ENCODE assay signal across 32 cellular contexts in the genomic region with DNA sequence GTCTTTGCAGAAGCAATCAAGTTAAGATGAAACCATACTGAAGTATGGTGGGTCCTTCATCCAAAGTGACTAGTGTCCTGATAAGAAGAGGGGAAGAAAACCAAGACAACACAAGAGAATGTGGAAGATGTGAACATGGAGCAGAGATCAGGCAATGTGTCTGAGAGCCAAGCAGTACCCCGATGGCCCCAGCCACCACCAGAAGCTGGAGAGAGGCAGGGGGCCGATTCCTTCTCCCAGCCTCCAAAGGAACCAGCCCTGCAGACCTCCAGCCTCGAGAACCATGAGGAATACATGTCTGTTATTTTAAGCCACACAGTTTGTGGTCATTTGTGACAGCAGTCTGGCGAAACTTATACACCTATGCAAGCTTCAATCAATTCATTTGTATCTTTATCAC.
"Had no signal": no experiment of that assay in that cellular context is flagged by ENCODE, and none has a peak within 500 bp of the region (broad histone marks: within the 10 kb centered on the region; RNA-seq: fewer than 3 reads in every experiment).

No MANE protein-coding gene starts in this region.

- H3K36me3 ChIP-seq: adrenal gland, colonic mucosa, esophagus squamous epithelium, gastroesophageal sphincter had no signal

- DNase-seq: activated CD4-positive, alpha-beta T cell treated with anti-CD3 and anti-CD28 coated beads for 4 hours; activated CD4-positive, alpha-beta T cell treated with anti-CD3 and anti-CD28 coated beads, Interleukin-2, amount 10 ng/mL, durations not matched to agents 7 days and 5 days; activated CD4-positive, alpha-beta T cell treated with anti-CD3 and anti-CD28 coated beads, Interleukin-2, amount 50 U/mL, for 4 hours; activated CD4-positive, CD25-positive, alpha-beta regulatory T cell; activated CD4-positive, CD25-positive, alpha-beta regulatory T cell treated with anti-CD3 and anti-CD28 coated beads, Interleukin-2, amount 50 U/mL, for 72 hours; activated CD8-positive, alpha-beta memory T cell treated with anti-CD3 and anti-CD28 coated beads for 24 hours; activated CD8-positive, alpha-beta T cell treated with anti-CD3 and anti-CD28 coated beads for 36 hours; activated effector memory CD4-positive, alpha-beta T cell treated with Interleukin-2 at 50 U/mL for 16 hours; activated gamma-delta T cell treated with Interleukin-2 at 50 U/mL for 16 hours; activated naive CD4-positive, alpha-beta T cell treated with Interleukin-2 at 50 U/mL for 16 hours; activated naive CD8-positive, alpha-beta T cell treated with anti-CD3 and anti-CD28 coated beads, Interleukin-2, amount 50 U/mL, for 24 hours; activated T-cell treated with anti-CD3 and anti-CD28 coated beads, Interleukin-2, amount 50 U/mL, for 4 hours; adrenal gland; amygdala; aorta; body of pancreas; central memory CD4-positive, alpha-beta T cell; cerebellar nuclear complex; colonic mucosa; effector CD8-positive, alpha-beta T cell; esophagus squamous epithelium; foreskin melanocyte; head of caudate nucleus; T-helper 1 cell; T-helper 17 cell; T1000 had no signal

- H3K9me3 ChIP-seq: adrenal gland, body of pancreas, colonic mucosa, esophagus squamous epithelium, gastroesophageal sphincter had no signal

- H3K4me1 ChIP-seq: body of pancreas, colonic mucosa, esophagus squamous epithelium, gastroesophageal sphincter had no signal

- H3K9me3 Mint-ChIP-seq: activated CD4-positive, alpha-beta T cell treated with anti-CD3 and anti-CD28 coated beads, Interleukin-2, amount 10 ng/mL, durations not matched to agents 7 days and 5 days; activated CD8-positive, alpha-beta T cell treated with anti-CD3 and anti-CD28 coated beads for 36 hours; activated naive CD4-positive, alpha-beta T cell treated with anti-CD3 and anti-CD28 coated beads, Interleukin-2, amount 50 U/mL, for 24 hours; activated naive CD8-positive, alpha-beta T cell treated with anti-CD3 and anti-CD28 coated beads, Interleukin-2, amount 50 U/mL, for 24 hours; activated T-cell treated with anti-CD3 and anti-CD28 coated beads, Interleukin-2, amount 50 U/mL, for 4 hours; activated T-helper 17 cell treated with anti-CD3 and anti-CD28 coated beads, Interleukin-2, amount 50 U/mL, for 72 hours; T-helper 2 cell treated with Interferon-gamma antibody and Interleukin-4, amounts not matched to agents 5 μg/mL and 100 μg/mL, for 36 hours had no signal

- ATAC-seq: activated CD8-positive, alpha-beta T cell treated with anti-CD3 and anti-CD28 coated beads for 36 hours; activated naive CD8-positive, alpha-beta T cell treated with anti-CD3 and anti-CD28 coated beads, Interleukin-2, amount 50 U/mL, for 24 hours; activated T-cell treated with anti-CD3 and anti-CD28 coated beads, Interleukin-2, amount 50 U/mL, for 4 hours; activated T-helper 17 cell treated with anti-CD3 and anti-CD28 coated beads, Interleukin-2, amount 50 U/mL, for 72 hours; body of pancreas; gastroesophageal sphincter; T-helper 17 cell had no signal

- H3K27ac Mint-ChIP-seq: activated CD4-positive, alpha-beta T cell treated with anti-CD3 and anti-CD28 coated beads, Interleukin-2, amount 10 ng/mL, durations not matched to agents 7 days and 5 days; activated CD8-positive, alpha-beta T cell treated with anti-CD3 and anti-CD28 coated beads for 36 hours; activated naive CD4-positive, alpha-beta T cell treated with anti-CD3 and anti-CD28 coated beads, Interleukin-2, amount 50 U/mL, for 24 hours; activated naive CD8-positive, alpha-beta T cell treated with anti-CD3 and anti-CD28 coated beads, Interleukin-2, amount 50 U/mL, for 24 hours; activated T-helper 17 cell treated with anti-CD3 and anti-CD28 coated beads, Interleukin-2, amount 50 U/mL, for 72 hours; T-helper 17 cell; T-helper 2 cell treated with Interferon-gamma antibody and Interleukin-4, amounts not matched to agents 5 μg/mL and 100 μg/mL, for 36 hours had no signal

- H3K4me1 Mint-ChIP-seq: activated CD4-positive, alpha-beta T cell treated with anti-CD3 and anti-CD28 coated beads, Interleukin-2, amount 10 ng/mL, durations not matched to agents 7 days and 5 days; activated naive CD4-positive, alpha-beta T cell treated with anti-CD3 and anti-CD28 coated beads, Interleukin-2, amount 50 U/mL, for 24 hours; activated naive CD8-positive, alpha-beta T cell treated with anti-CD3 and anti-CD28 coated beads, Interleukin-2, amount 50 U/mL, for 24 hours; activated T-helper 17 cell treated with anti-CD3 and anti-CD28 coated beads, Interleukin-2, amount 50 U/mL, for 72 hours had no signal

- H3K27me3 Mint-ChIP-seq: activated CD8-positive, alpha-beta T cell treated with anti-CD3 and anti-CD28 coated beads for 36 hours; activated naive CD4-positive, alpha-beta T cell treated with anti-CD3 and anti-CD28 coated beads, Interleukin-2, amount 50 U/mL, for 24 hours; activated naive CD8-positive, alpha-beta T cell treated with anti-CD3 and anti-CD28 coated beads, Interleukin-2, amount 50 U/mL, for 24 hours had no signal

- H3K4me3 ChIP-seq: adrenal gland, body of pancreas, colonic mucosa, esophagus squamous epithelium, gastroesophageal sphincter had no signal

- H3K36me3 Mint-ChIP-seq: activated naive CD4-positive, alpha-beta T cell treated with anti-CD3 and anti-CD28 coated beads, Interleukin-2, amount 50 U/mL, for 24 hours had no signal

- H3K27me3 ChIP-seq: adrenal gland, body of pancreas, colonic mucosa, gastroesophageal sphincter had no signal

- H3K4me3 Mint-ChIP-seq: activated CD4-positive, alpha-beta T cell treated with anti-CD3 and anti-CD28 coated beads, Interleukin-2, amount 10 ng/mL, durations not matched to agents 7 days and 5 days; activated CD8-positive, alpha-beta T cell treated with anti-CD3 and anti-CD28 coated beads for 36 hours; activated naive CD4-positive, alpha-beta T cell treated with anti-CD3 and anti-CD28 coated beads, Interleukin-2, amount 50 U/mL, for 24 hours; activated naive CD8-positive, alpha-beta T cell treated with anti-CD3 and anti-CD28 coated beads, Interleukin-2, amount 50 U/mL, for 24 hours; activated T-cell treated with anti-CD3 and anti-CD28 coated beads, Interleukin-2, amount 50 U/mL, for 4 hours; activated T-helper 17 cell treated with anti-CD3 and anti-CD28 coated beads, Interleukin-2, amount 50 U/mL, for 72 hours; T-helper 17 cell; T-helper 2 cell treated with Interferon-gamma antibody and Interleukin-4, amounts not matched to agents 5 μg/mL and 100 μg/mL, for 36 hours had no signal

- FAIRE-seq: endothelial cell of umbilical vein had no signal

- H3K27ac ChIP-seq: adrenal gland, body of pancreas, colonic mucosa, epithelial cell of prostate, esophagus squamous epithelium, gastroesophageal sphincter had no signal
